1 cellular context compared by ENCODE assay signal in the genomic region with DNA sequence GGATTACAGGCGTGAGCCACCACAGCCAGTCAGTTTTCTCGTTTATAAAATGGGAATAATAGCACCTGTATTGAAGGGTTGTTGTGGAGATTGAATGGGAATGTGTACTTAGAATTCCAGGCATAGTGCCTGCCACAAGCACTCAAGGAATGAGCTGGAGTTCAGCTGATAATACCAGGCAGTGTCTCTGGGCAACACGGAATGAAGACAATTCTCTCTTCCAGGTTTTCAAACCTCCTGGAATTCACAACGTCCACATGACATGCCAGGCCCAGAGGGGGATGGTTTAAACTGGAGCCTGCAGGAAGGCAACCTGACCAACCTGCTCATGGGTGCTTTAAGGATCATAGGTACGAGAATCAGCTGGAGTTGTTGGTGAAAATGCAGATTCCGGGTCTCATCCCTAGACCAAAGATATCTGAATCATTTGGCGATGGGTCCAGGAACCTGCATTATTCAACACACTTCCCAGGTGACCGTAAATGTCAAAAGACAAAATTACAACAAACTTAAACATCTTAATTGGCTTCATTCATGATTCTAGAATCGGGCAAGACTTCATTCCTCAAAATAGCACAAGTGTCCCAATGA.
TF ChIP-seq lines count a peak whose summit lies in the region.

No MANE protein-coding gene starts in this region.

TF ChIP-seq in H1, 55 proteins besides CTCF, POLR2A, EP300 and RAD21:
- TF ChIP-seq HDAC2 (IDR thresholded peaks at IDR 0.05; ENCODE audit: borderline replicate concordance in 1 of 2, low read depth in 2 of 2, low read length in 2 of 2) (no peak), SRF (IDR thresholded peaks at IDR 0.05; ENCODE audit: low read depth, low read length) (no peak), TEAD4 (IDR thresholded peaks at IDR 0.05; ENCODE audit: low read depth, low read length) (0 out of 2 replicates have a peak, but pooled peaks have one; percentile 17), RBBP5 (IDR thresholded peaks at IDR 0.05; ENCODE audit: borderline replicate concordance, low read depth, low read length) (no peak)
